ENCODE assay signal across 20 cellular contexts in genomic region chr13:73365240-73365639, GRCh38.
DNase-seq lines count a peak whose midpoint lies in the region; ATAC-seq and TF ChIP-seq lines count a peak whose summit lies in the region.
"Had no signal": no experiment of that assay in that cellular context is flagged by ENCODE, and none has a peak within 500 bp of the region (broad histone marks: within the 10 kb centered on the region; RNA-seq: fewer than 3 reads in every experiment).

No MANE protein-coding gene starts in this region.

- H3K4me2 ChIP-seq in PC-9 (peak overlapping the region; percentile 38; the same call in 1 of the 2 replicates), smooth muscle cell (no peak overlapping the region), H9 (ENCODE audit: insufficient read depth, insufficient read length, low read length) (no peak overlapping the region)
- H3K4me2 ChIP-seq: neural progenitor cell had no signal

- no peak overlapping the region for H3K4ac ChIP-seq in H9 (ENCODE audit: low read depth, low read length)

- no peak overlapping the region for H3K14ac ChIP-seq in H9 (ENCODE audit: insufficient read depth, low read length)

- H2AFZ ChIP-seq in PC-9 (no peak overlapping the region), smooth muscle cell (ENCODE audit: low read depth) (no peak overlapping the region), H9 (ENCODE audit: low read length) (no peak overlapping the region)
- H2AFZ ChIP-seq: neural progenitor cell had no signal

- no peak overlapping the region for H3K4me3 Mint-ChIP-seq in H9
- no peak overlapping the region for H3K4me3 Mint-ChIP-seq in T-helper 17 cell
- H3K4me3 Mint-ChIP-seq: activated CD4-positive, alpha-beta T cell treated with anti-CD3 and anti-CD28 coated beads for 36 hours; activated naive CD4-positive, alpha-beta T cell treated with anti-CD3 and anti-CD28 coated beads, Interleukin-2, amount 50 U/mL, for 24 hours; neural progenitor cell had no signal

- no peak overlapping the region for H2BK120ac ChIP-seq in H9 (ENCODE audit: low read depth, low read length, poor library complexity, severe bottlenecking)

- no peak overlapping the region for H3K27ac Mint-ChIP-seq in H9
- H3K27ac Mint-ChIP-seq in T-helper 17 cell: no peak overlapping the region
- H3K27ac Mint-ChIP-seq: activated CD4-positive, alpha-beta T cell treated with anti-CD3 and anti-CD28 coated beads for 36 hours; activated naive CD4-positive, alpha-beta T cell treated with anti-CD3 and anti-CD28 coated beads, Interleukin-2, amount 50 U/mL, for 24 hours; neural progenitor cell had no signal

- H3K9ac ChIP-seq in smooth muscle cell (ENCODE audit: low read depth): no peak overlapping the region
- H3K9ac ChIP-seq in H9 (ENCODE audit: extremely low read depth, insufficient read length, low read length): no peak overlapping the region
- H3K9ac ChIP-seq: neural progenitor cell had no signal

- H3T11ph ChIP-seq in H9 (ENCODE audit: low read length): no peak overlapping the region

- H2BK5ac ChIP-seq in H9 (ENCODE audit: insufficient read length, low read length): no peak overlapping the region

- TF ChIP-seq POLR2A in lower leg skin (IDR thresholded peaks at IDR 0.05): no peak

- no peak overlapping the region for H3K4me3 ChIP-seq in PC-9
- H3K4me3 ChIP-seq in mucosa of descending colon: no peak overlapping the region
- H3K4me3 ChIP-seq in smooth muscle cell: no peak overlapping the region
- no peak overlapping the region for H3K4me3 ChIP-seq in lower leg skin (ENCODE audit: low read depth, poor library complexity, severe bottlenecking)
- H3K4me3 ChIP-seq: MG63, neural progenitor cell, tibial nerve had no signal

- no peaks in the 10 kb centered on the region for H3K79me1 ChIP-seq in H9 (ENCODE audit: insufficient read depth, low read depth, low read length, poor library complexity, severe bottlenecking)

- no peak overlapping the region for H4K5ac ChIP-seq in H9 (ENCODE audit: insufficient read length, low read depth, low read length)

- H3K27me3 ChIP-seq in PC-9 (ENCODE audit: insufficient read depth, low read depth) (no peaks in the 10 kb centered on the region), smooth muscle cell (ENCODE audit: low read depth) (no peaks in the 10 kb centered on the region), H9 (ENCODE audit: insufficient read depth, low read length) (no peaks in the 10 kb centered on the region)
- H3K27me3 ChIP-seq: MG63, neural progenitor cell, tibial nerve had no signal

- H3K27ac ChIP-seq in PC-9 (peak overlapping the region; percentile 96), smooth muscle cell (ENCODE audit: low read depth) (no peak overlapping the region), H9 (ENCODE audit: insufficient read length, low read depth, low read length) (no peak overlapping the region)
- H3K27ac ChIP-seq: neural progenitor cell, tibial nerve had no signal

- no peaks in the 10 kb centered on the region for H3K27me3 Mint-ChIP-seq in H9 (ENCODE audit: low read depth)
- peaks cover 7% of the 10 kb centered on the region for H3K27me3 Mint-ChIP-seq in T-helper 17 cell
- H3K27me3 Mint-ChIP-seq: activated CD4-positive, alpha-beta T cell treated with anti-CD3 and anti-CD28 coated beads for 36 hours; activated naive CD4-positive, alpha-beta T cell treated with anti-CD3 and anti-CD28 coated beads, Interleukin-2, amount 50 U/mL, for 24 hours had no signal

- no peaks in the 10 kb centered on the region; the same call in 1 of the 2 replicates for H3K36me3 ChIP-seq in PC-9 (ENCODE audit: low read depth)
- H3K36me3 ChIP-seq in mucosa of descending colon (ENCODE audit: low read depth): no peaks in the 10 kb centered on the region
- no peaks in the 10 kb centered on the region for H3K36me3 ChIP-seq in smooth muscle cell (ENCODE audit: low read depth)
- H3K36me3 ChIP-seq: MG63, neural progenitor cell, tibial nerve had no signal

- no TSS peak for BruUV-seq in PC-9 (replicated peaks; lab: Mats Ljungman, UMichigan)

- WGBS in smooth muscle cell (ENCODE audit: low lambda C conversion rate): 81% methylated on average over 3 of the region's 3 CpGs
- no CpG with 5 or more reads among the region's 3 CpGs for WGBS in H9 (ENCODE audit: extremely low coverage, insufficient read length, low lambda C conversion rate)
- WGBS in lower leg skin, 2 donors: 37 to 39% methylated on average over 3 of the region's 3 CpGs

- no peaks in the 10 kb centered on the region for H3K9me3 Mint-ChIP-seq in H9
- H3K9me3 Mint-ChIP-seq: activated naive CD4-positive, alpha-beta T cell treated with anti-CD3 and anti-CD28 coated beads, Interleukin-2, amount 50 U/mL, for 24 hours; neural progenitor cell had no signal

- H3K23ac ChIP-seq in H9 (ENCODE audit: insufficient read length, low read depth, low read length): no peak overlapping the region

- H2BK15ac ChIP-seq in H9 (ENCODE audit: low read depth, low read length): no peak overlapping the region

- H3K36me3 Mint-ChIP-seq in H9 (ENCODE audit: insufficient read depth in 1 of 3, low read depth in 3 of 3) (no peaks in the 10 kb centered on the region), T-helper 17 cell (ENCODE audit: low read depth) (no peaks in the 10 kb centered on the region)
- H3K36me3 Mint-ChIP-seq: activated naive CD4-positive, alpha-beta T cell treated with anti-CD3 and anti-CD28 coated beads, Interleukin-2, amount 50 U/mL, for 24 hours; neural progenitor cell had no signal

- H3K4me1 Mint-ChIP-seq in H9: peaks cover 0 to 7% of the 10 kb centered on the region in 2 experiments; a peak in 2 of 4 replicates
- H3K4me1 Mint-ChIP-seq in T-helper 17 cell: no peaks in the 10 kb centered on the region
- H3K4me1 Mint-ChIP-seq: activated CD4-positive, alpha-beta T cell treated with anti-CD3 and anti-CD28 coated beads for 36 hours; activated naive CD4-positive, alpha-beta T cell treated with anti-CD3 and anti-CD28 coated beads, Interleukin-2, amount 50 U/mL, for 24 hours; neural progenitor cell had no signal

- TF ChIP-seq CTCF in PC-9 (conservative IDR thresholded peaks at IDR 0.05) (no peak), mucosa of descending colon (IDR thresholded peaks at IDR 0.05) (no peak), smooth muscle cell (IDR thresholded peaks at IDR 0.05; ENCODE audit: borderline replicate concordance, insufficient read depth, poor library complexity, severe bottlenecking) (no peak), H9 (conservative IDR thresholded peaks at IDR 0.05) (no peak), lower leg skin (IDR thresholded peaks at IDR 0.05) (no peak)

- no peaks in the 10 kb centered on the region for H3K79me2 ChIP-seq in PC-9 (ENCODE audit: low read depth)
- no peaks in the 10 kb centered on the region for H3K79me2 ChIP-seq in smooth muscle cell (ENCODE audit: low read depth)
- no peaks in the 10 kb centered on the region for H3K79me2 ChIP-seq in H9 (ENCODE audit: insufficient read depth, low read length)

- H2BK20ac ChIP-seq in H9 (ENCODE audit: low read depth, low read length, poor library complexity, severe bottlenecking): no peak overlapping the region

- peak; percentile 81 for DNase-seq in DMS153 (lab: John Stamatoyannopoulos, UW)
- peak; percentile 48 for DNase-seq in NCI-H1436 (lab: John Stamatoyannopoulos, UW)
- DNase-seq in PC-9: no peak
- peak in 1 of 3 donors; percentile 28 for DNase-seq in mucosa of descending colon
- DNase-seq in smooth muscle cell (lab: John Stamatoyannopoulos, UW; ENCODE audit: unreplicated experiment): no peak
- DNase-seq in H9: no peak
- DNase-seq in T-helper 17 cell: no peak
- no peak for DNase-seq in lower leg skin (ENCODE audit: low spot score in 2 of 2)
- DNase-seq: activated CD4-positive, alpha-beta T cell treated with anti-CD3 and anti-CD28 coated beads for 36 hours; activated T-cell treated with anti-CD3 and anti-CD28 coated beads for 4 hours; effector memory CD4-positive, alpha-beta T cell; MG63; NCI-H774; SIG-M5; stimulated activated CD4-positive, alpha-beta T cell treated with anti-CD3 and anti-CD28 coated beads, Interleukin-2, amount 100 ng/mL, for 48 hours; stimulated activated CD8-positive, alpha-beta memory T cell treated with anti-CD3 and anti-CD28 coated beads, Interleukin-4, amount 100 ng/mL, for 48 hours; T-helper 9 cell had no signal

- H3F3A ChIP-seq in PC-9 (ENCODE audit: insufficient read depth, low read depth): peaks cover 30% of the 10 kb centered on the region
- no peaks in the 10 kb centered on the region for H3F3A ChIP-seq in smooth muscle cell (ENCODE audit: low read depth)

- ATAC-seq in mucosa of descending colon: peak; percentile 81
- ATAC-seq in T-helper 17 cell: no peak
- ATAC-seq: activated CD4-positive, alpha-beta T cell treated with anti-CD3 and anti-CD28 coated beads for 36 hours had no signal

- CTCF ChIA-PET in PC-9 (lab: Charles Lee): no interaction called here

- H3K56ac ChIP-seq in H9 (ENCODE audit: insufficient read length, low read depth, low read length): no peak overlapping the region

- no peak overlapping the region for H2BK12ac ChIP-seq in H9 (ENCODE audit: insufficient read length, low read depth, low read length)

- H4K20me1 ChIP-seq in PC-9 (ENCODE audit: insufficient read depth) (no peaks in the 10 kb centered on the region), smooth muscle cell (ENCODE audit: low read depth) (no peaks in the 10 kb centered on the region), H9 (ENCODE audit: control insufficient read depth, insufficient read depth, insufficient read length) (no peaks in the 10 kb centered on the region)

- intact Hi-C loops in PC-9 (cut with micrococcal nuclease; ENCODE audit: unreplicated experiment) (no loop called here), mucosa of descending colon (cut with DNase I, micrococcal nuclease) (no loop called here), lower leg skin (cut with DNase I; ENCODE audit: low total_unique reads) (no loop called here)

- H3K18ac ChIP-seq in H9 (ENCODE audit: insufficient read length, low read depth, low read length): no peak overlapping the region

- H3K23me2 ChIP-seq in H9 (ENCODE audit: insufficient read length, low read depth, low read length, poor library complexity, severe bottlenecking): no peaks in the 10 kb centered on the region

- H3K9me2 ChIP-seq in PC-9 (ENCODE audit: insufficient read depth): no peaks in the 10 kb centered on the region

- peaks cover 51% of the 10 kb centered on the region for H3K4me1 ChIP-seq in PC-9 (replicated peaks; ENCODE audit: insufficient read depth)
- H3K4me1 ChIP-seq in mucosa of descending colon (ENCODE audit: low read depth): peaks cover 25% of the 10 kb centered on the region
- no peaks in the 10 kb centered on the region for H3K4me1 ChIP-seq in smooth muscle cell (ENCODE audit: low read depth)
- no peaks in the 10 kb centered on the region for H3K4me1 ChIP-seq in H9 (ENCODE audit: insufficient read depth, low read length)
- H3K4me1 ChIP-seq: neural progenitor cell, tibial nerve had no signal

- H4K8ac ChIP-seq in H9 (replicated peaks; ENCODE audit: insufficient read length, low read depth, low read length): no peak overlapping the region

- POLR2A ChIA-PET in PC-9 (lab: Charles Lee; ENCODE audit: unreplicated experiment): interaction anchor here (0.6 kb wide), 1 partner anchor 24 kb away, joined by 9 read pairs; no protein-coding TSS in a partner anchor

- no peak overlapping the region for H4K91ac ChIP-seq in H9 (ENCODE audit: insufficient read length, low read depth, low read length)

- no peak overlapping the region for H2AK5ac ChIP-seq in H9 (ENCODE audit: insufficient read length, low read length)

- H3K9me3 ChIP-seq in PC-9 (ENCODE audit: insufficient read depth, low read depth): no peaks in the 10 kb centered on the region; the same call in 1 of the 2 replicates
- no peaks in the 10 kb centered on the region for H3K9me3 ChIP-seq in mucosa of descending colon
- H3K9me3 ChIP-seq in smooth muscle cell (replicated peaks; ENCODE audit: low read depth): no peaks in the 10 kb centered on the region
- H3K9me3 ChIP-seq in H9 (ENCODE audit: control insufficient read depth, low read depth, low read length): no peaks in the 10 kb centered on the region
- no peaks in the 10 kb centered on the region for H3K9me3 ChIP-seq in T-helper 17 cell (ENCODE audit: control insufficient read depth, low read length, poor library complexity, severe bottlenecking)
- H3K9me3 ChIP-seq: MG63, tibial nerve had no signal

Comparison
In these comparisons a context has a peak if more than half of its experiments do, and no peak if none do; other contexts are left out.
1. DNase-seq: peak in DMS153 (single experiment) and NCI-H1436 (single experiment); none in PC-9 (0 of 2), smooth muscle cell (single experiment), H9 (single experiment), T-helper 17 cell (0 of 3) and lower leg skin (0 of 2).